9 cellular contexts compared by ENCODE assay signal in genomic region chr11:3055881-3056280, GRCh38. TPM values are rescaled to one million over a fixed set of nuclear protein-coding genes. Genes with fewer than 3 reads are reported as not detected.
A peak's percentile ranks its signal among the peaks of the same experiment; 100 is the strongest.
DNase-seq lines count a peak whose midpoint lies in the region; ATAC-seq and TF ChIP-seq lines count a peak whose summit lies in the region.
"Had no signal": no experiment of that assay in that cellular context is flagged by ENCODE, and none has a peak within 500 bp of the region (broad histone marks: within the 10 kb centered on the region; RNA-seq: fewer than 3 reads in every experiment).

No MANE protein-coding gene starts in this region.

- H3K9me3 ChIP-seq in DND-41 (ENCODE audit: insufficient read depth, low read length, severe bottlenecking), result no peaks in the 10 kb centered on the region
- H3K9me3 ChIP-seq in OCI-LY7 (ENCODE audit: low read length), result no peaks in the 10 kb centered on the region
- H3K9me3 ChIP-seq in neutrophil, result no peaks in the 10 kb centered on the region
- H3K9me3 ChIP-seq: esophagus squamous epithelium had no signal

- ATAC-seq in DND-41 (ENCODE audit: insufficient read depth, low read depth), result no peak
- ATAC-seq in effector memory CD8-positive, alpha-beta T cell (replicated peaks), result no peak
- no peak for ATAC-seq in GM18870 (IDR thresholded peaks at IDR 0.05; ENCODE audit: unreplicated experiment)

- POLR2A ChIA-PET in OCI-LY7 (lab: Charles Lee), result interaction anchor here (1.3 kb wide), 1 partner anchor 21 kb away, joined by 3 read pairs; no protein-coding TSS in a partner anchor

- peak overlapping the region; percentile 86 to 88 for H3K4me3 Mint-ChIP-seq in effector memory CD8-positive, alpha-beta T cell

- DNase-seq in DND-41 (no peak), OCI-LY7 (ENCODE audit: low spot score) (no peak), caudate nucleus (lab: John Stamatoyannopoulos, UW) (no peak), NCI-H446 treated with DMSO at 0.1 percent for 48 hours (lab: John Stamatoyannopoulos, UW) (no peak)
- DNase-seq in effector memory CD8-positive, alpha-beta T cell, result no peak
- no peak for DNase-seq in stimulated activated CD4-positive, alpha-beta T cell treated with anti-CD3 and anti-CD28 coated beads, Interleukin-2, amount 100 ng/mL, for 48 hours
- DNase-seq: esophagus squamous epithelium had no signal

- intact Hi-C loops in OCI-LY7 (cut with micrococcal nuclease; ENCODE audit: unreplicated experiment), result loop anchor here (2.0 to 5.0 kb wide), 2 partner anchors 63 to 669 kb away; partner anchors contain the start of gene NAP1L4

- H2AFZ ChIP-seq in DND-41 (ENCODE audit: low read depth, low read length), result no peak overlapping the region
- H2AFZ ChIP-seq in OCI-LY7 (ENCODE audit: low read length), result no peak overlapping the region

- CTCF ChIA-PET in OCI-LY7 (lab: Charles Lee; ENCODE audit: unreplicated experiment), result no interaction called here

- H3K27ac Mint-ChIP-seq in effector memory CD8-positive, alpha-beta T cell, result peak overlapping the region; percentile 91 to 92

- H3K36me3 ChIP-seq in DND-41 (ENCODE audit: insufficient read depth, low read length) (peaks cover 21% of the 10 kb centered on the region), OCI-LY7 (ENCODE audit: insufficient read depth, low read length) (peaks cover 33% of the 10 kb centered on the region), neutrophil (peaks cover 23% of the 10 kb centered on the region)

- H3K79me2 ChIP-seq in DND-41 (ENCODE audit: insufficient read depth, low read length) (peaks cover 60% of the 10 kb centered on the region), OCI-LY7 (ENCODE audit: insufficient read depth, low read depth, low read length) (peaks cover 56% of the 10 kb centered on the region)

- H3K9ac ChIP-seq in DND-41 (ENCODE audit: low read depth, low read length), result peak overlapping the region; percentile 91

- no peaks in the 10 kb centered on the region for H3K9me2 ChIP-seq in OCI-LY7 (ENCODE audit: insufficient read depth, low read length)

- H3K4me1 ChIP-seq in DND-41 (ENCODE audit: insufficient read depth, low read length), result peaks cover 29% of the 10 kb centered on the region
- H3K4me1 ChIP-seq in OCI-LY7 (ENCODE audit: insufficient read depth, low read length, poor library complexity, severe bottlenecking), result peaks cover 14% of the 10 kb centered on the region
- H3K4me1 ChIP-seq in neutrophil (ENCODE audit: control insufficient read depth in 1 of 2, insufficient read depth in 1 of 2, low read depth in 1 of 2, low read length in 1 of 2), result peaks cover 17 to 20% of the 10 kb centered on the region in 2 experiments

- H3K27me3 ChIP-seq in DND-41 (ENCODE audit: insufficient read depth, low read length, poor library complexity) (no peaks in the 10 kb centered on the region), neutrophil (no peaks in the 10 kb centered on the region)
- H3K27me3 ChIP-seq: esophagus squamous epithelium had no signal

- no peak for TF ChIP-seq CTCF in DND-41 (IDR thresholded peaks at IDR 0.05; ENCODE audit: borderline replicate concordance, extremely low read depth, low read length, poor library complexity, severe bottlenecking)
- no peak for TF ChIP-seq CTCF in OCI-LY7 (conservative IDR thresholded peaks at IDR 0.05; ENCODE audit: low read length)
- TF ChIP-seq CTCF in neutrophil (IDR thresholded peaks at IDR 0.05), result no peak

- H3K36me3 Mint-ChIP-seq in effector memory CD8-positive, alpha-beta T cell (ENCODE audit: insufficient read depth), result peaks cover 14% of the 10 kb centered on the region

- H4K20me1 ChIP-seq in DND-41 (ENCODE audit: insufficient read depth, low read length), result peaks cover 28% of the 10 kb centered on the region; the same call in 1 of the 2 replicates
- peaks cover 10% of the 10 kb centered on the region; the same call in 1 of the 2 replicates for H4K20me1 ChIP-seq in OCI-LY7 (ENCODE audit: insufficient read depth, low read length)

- no peaks in the 10 kb centered on the region for H3K9me3 Mint-ChIP-seq in effector memory CD8-positive, alpha-beta T cell

- H3K4me2 ChIP-seq in DND-41 (ENCODE audit: insufficient read depth, low read length) (peak overlapping the region; percentile 85), OCI-LY7 (ENCODE audit: low read length) (peak overlapping the region; percentile 95)

- H3K4me1 Mint-ChIP-seq in effector memory CD8-positive, alpha-beta T cell (ENCODE audit: low read depth in 2 of 2), result peaks cover 33 to 34% of the 10 kb centered on the region in 2 donors

- H3K27ac ChIP-seq in DND-41 (ENCODE audit: low read length), result peak overlapping the region; percentile 88
- peak overlapping the region; percentile 49 for H3K27ac ChIP-seq in OCI-LY7 (ENCODE audit: low read depth, low read length, poor library complexity, severe bottlenecking)
- peak overlapping the region; percentile 75 for H3K27ac ChIP-seq in neutrophil
- no peak overlapping the region for H3K27ac ChIP-seq in caudate nucleus (ENCODE audit: low read depth, low read length)

- H3K4me3 ChIP-seq in DND-41 (ENCODE audit: low read depth in 1 of 2, low read length in 2 of 2) (peak overlapping the region; percentile 68 to 87; a peak in 3 of 4 replicates), OCI-LY7 (ENCODE audit: low read depth, low read length, poor library complexity, severe bottlenecking) (peak overlapping the region; percentile 95), neutrophil (ENCODE audit: low read depth in 1 of 2, low read length in 1 of 2) (peak overlapping the region in 1 of 2 experiments; percentile 85)

- BruUV-seq in OCI-LY7 (replicated peaks; lab: Mats Ljungman, UMichigan), result no TSS peak

- H3K27me3 Mint-ChIP-seq in effector memory CD8-positive, alpha-beta T cell, result peaks cover 0 to 2% of the 10 kb centered on the region in 2 donors

RNA-seq across cellular contexts. Expression of gene CARS1, which starts 1.3 kb away (rescaled TPM):
- 58.3 and 62.4 TPM in 2 replicates for total RNA-seq in OCI-LY7 (2014; rRNA removed; shearing (Covaris generic))
- total RNA-seq in OCI-LY7 (2022), result 88.8 and 92.6 TPM in 2 replicates
